1 cellular context compared by ENCODE assay signal in genomic region chr4:38949416-38950051, GRCh38.
TF ChIP-seq lines count a peak whose summit lies in the region.

No MANE protein-coding gene starts in this region.

TF ChIP-seq in IMR-90, 13 proteins besides CTCF, POLR2A, EP300 and RAD21 (continued from another document):
- TF ChIP-seq CEBPB (IDR thresholded peaks at IDR 0.05; ENCODE audit: low read depth, low read length): no peak
- no peak for TF ChIP-seq RCOR1 (IDR thresholded peaks at IDR 0.05; ENCODE audit: insufficient replicate concordance, low read length)
- TF ChIP-seq, protein P1, sequence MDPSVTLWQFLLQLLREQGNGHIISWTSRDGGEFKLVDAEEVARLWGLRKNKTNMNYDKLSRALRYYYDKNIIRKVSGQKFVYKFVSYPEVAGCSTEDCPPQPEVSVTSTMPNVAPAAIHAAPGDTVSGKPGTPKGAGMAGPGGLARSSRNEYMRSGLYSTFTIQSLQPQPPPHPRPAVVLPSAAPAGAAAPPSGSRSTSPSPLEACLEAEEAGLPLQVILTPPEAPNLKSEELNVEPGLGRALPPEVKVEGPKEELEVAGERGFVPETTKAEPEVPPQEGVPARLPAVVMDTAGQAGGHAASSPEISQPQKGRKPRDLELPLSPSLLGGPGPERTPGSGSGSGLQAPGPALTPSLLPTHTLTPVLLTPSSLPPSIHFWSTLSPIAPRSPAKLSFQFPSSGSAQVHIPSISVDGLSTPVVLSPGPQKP (IDR thresholded peaks at IDR 0.05; ENCODE audit: borderline replicate concordance, low read depth, low read length): no peak
